8 cellular contexts compared by ENCODE assay signal in genomic region chrX:7927259-7928167, GRCh38. TPM values are rescaled to one million over a fixed set of nuclear protein-coding genes. Genes with fewer than 3 reads are reported as not detected.
DNase-seq lines count a peak whose midpoint lies in the region; ATAC-seq and TF ChIP-seq lines count a peak whose summit lies in the region.

A gene with protein sequence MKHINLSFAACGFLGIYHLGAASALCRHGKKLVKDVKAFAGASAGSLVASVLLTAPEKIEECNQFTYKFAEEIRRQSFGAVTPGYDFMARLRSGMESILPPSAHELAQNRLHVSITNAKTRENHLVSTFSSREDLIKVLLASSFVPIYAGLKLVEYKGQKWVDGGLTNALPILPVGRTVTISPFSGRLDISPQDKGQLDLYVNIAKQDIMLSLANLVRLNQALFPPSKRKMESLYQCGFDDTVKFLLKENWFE (minus strand): TSS chrX:7927413. CDS start chrX:7926119, 1,294 bp downstream.

- H3K4me1 Mint-ChIP-seq in endothelial cell (ENCODE audit: unreplicated experiment) (no peaks in the 10 kb centered on the region), mesothelial cell of epicardium (peaks cover 11% of the 10 kb centered on the region)

- no peaks in the 10 kb centered on the region for H3K9me3 Mint-ChIP-seq in endothelial cell (ENCODE audit: unreplicated experiment)
- no peaks in the 10 kb centered on the region for H3K9me3 Mint-ChIP-seq in mesothelial cell of epicardium

- H3K27ac Mint-ChIP-seq in endothelial cell (ENCODE audit: unreplicated experiment), result peak within 1 kb of the TSS; percentile 93
- peak within 1 kb of the TSS; percentile 98 for H3K27ac Mint-ChIP-seq in mesothelial cell of epicardium

- no peaks in the 10 kb centered on the region for H3K36me3 Mint-ChIP-seq in endothelial cell (ENCODE audit: low read depth, unreplicated experiment)
- no peaks in the 10 kb centered on the region for H3K36me3 Mint-ChIP-seq in mesothelial cell of epicardium

- DNase-seq in NCI-H526 treated with DMSO at 0.1 percent for 48 hours (lab: John Stamatoyannopoulos, UW), result peak; percentile 89
- DNase-seq in activated CD8-positive, alpha-beta memory T cell treated with anti-CD3 and anti-CD28 coated beads, Interleukin-2, amount 50 U/mL, for 4 hours, result peak; percentile 88
- peak; percentile 67 for DNase-seq in endothelial cell (ENCODE audit: low spot score)
- DNase-seq in mesothelial cell of epicardium (ENCODE audit: low spot score in 2 of 2, unreplicated experiment in 2 of 2), result peak; percentile 66 to 83
- DNase-seq in stimulated activated CD8-positive, alpha-beta memory T cell treated with anti-CD3 and anti-CD28 coated beads, Interleukin-15, amount 100 ng/mL, for 4 hours (ENCODE audit: low read depth in 2 of 2), result peak; percentile 58 to 72
- no peak for DNase-seq in NCI-H2029 treated with DMSO at 0.1 percent for 48 hours (lab: John Stamatoyannopoulos, UW)

- H3K27me3 Mint-ChIP-seq in endothelial cell (ENCODE audit: unreplicated experiment) (peaks cover 3% of the 10 kb centered on the region), mesothelial cell of epicardium (ENCODE audit: low read depth) (peaks cover 9% of the 10 kb centered on the region)

- peak within 1 kb of the TSS; percentile 91 for H3K4me3 Mint-ChIP-seq in endothelial cell (ENCODE audit: unreplicated experiment)
- H3K4me3 Mint-ChIP-seq in mesothelial cell of epicardium, result peak within 1 kb of the TSS; percentile 87

- no peak for TF ChIP-seq CTCF in endothelial cell (IDR thresholded peaks at IDR 0.05; ENCODE audit: unreplicated experiment)
- no peak for TF ChIP-seq CTCF in mesothelial cell of epicardium (IDR thresholded peaks at IDR 0.05; ENCODE audit: unreplicated experiment)

- peak; percentile 89 for ATAC-seq in GM18511 (IDR thresholded peaks at IDR 0.05; ENCODE audit: unreplicated experiment)
- ATAC-seq in HG02981 (IDR thresholded peaks at IDR 0.05; ENCODE audit: unreplicated experiment), result peak; percentile 90

RNA-seq across cellular contexts. Expression of the gene that starts here (rescaled TPM):
- 12.4 TPM for total RNA-seq in endothelial cell (ENCODE audit: unreplicated experiment)
- 16.5 to 20.2 TPM (median 17.0 TPM) in 3 replicates for total RNA-seq in mesothelial cell of epicardium
